ENCODE assay signal across 9 cellular contexts in genomic region chr10:97097154-97097490, GRCh38.
"Had no signal": no experiment of that assay in that cellular context is flagged by ENCODE, and none has a peak within 500 bp of the region (broad histone marks: within the 10 kb centered on the region; RNA-seq: fewer than 3 reads in every experiment).

No MANE protein-coding gene starts in this region.

- H3K36me3 Mint-ChIP-seq: activated naive CD8-positive, alpha-beta T cell treated with anti-CD3 and anti-CD28 coated beads, Interleukin-2, amount 10 ng/mL, durations not matched to agents 7 days and 5 days had no signal

- H3K36me3 ChIP-seq: tibial nerve had no signal

- H3K27ac Mint-ChIP-seq: activated CD4-positive, alpha-beta memory T cell treated with anti-CD3 and anti-CD28 coated beads, Interleukin-2, amount 10 ng/mL, durations not matched to agents 7 days and 5 days; activated naive CD8-positive, alpha-beta T cell treated with anti-CD3 and anti-CD28 coated beads, Interleukin-2, amount 10 ng/mL, durations not matched to agents 7 days and 5 days; dendritic cell treated with granulocyte-macrophage colony-stimulating factor and Interleukin-4, amounts not matched to agents 40 ng/mL and 50 ng/mL, for 4 days had no signal

- H3K4me3 ChIP-seq: tibial nerve had no signal

- H3K4me1 ChIP-seq: parathyroid adenoma had no signal

- H3K9ac ChIP-seq: parathyroid adenoma had no signal

- DNase-seq: activated CD4-positive, alpha-beta memory T cell treated with anti-CD3 and anti-CD28 coated beads, Interleukin-2, amount 10 ng/mL, durations not matched to agents 7 days and 5 days; activated gamma-delta T cell; activated naive CD8-positive, alpha-beta T cell treated with anti-CD3 and anti-CD28 coated beads, Interleukin-2, amount 10 ng/mL, durations not matched to agents 7 days and 5 days; erythroblast; small intestine; T-helper 9 cell had no signal

- H3K79me2 ChIP-seq: parathyroid adenoma had no signal

- H3K9me3 ChIP-seq: tibial nerve had no signal

- H3K9me3 Mint-ChIP-seq: activated CD4-positive, alpha-beta memory T cell treated with anti-CD3 and anti-CD28 coated beads, Interleukin-2, amount 10 ng/mL, durations not matched to agents 7 days and 5 days; activated naive CD8-positive, alpha-beta T cell treated with anti-CD3 and anti-CD28 coated beads, Interleukin-2, amount 10 ng/mL, durations not matched to agents 7 days and 5 days; dendritic cell treated with granulocyte-macrophage colony-stimulating factor and Interleukin-4, amounts not matched to agents 40 ng/mL and 50 ng/mL, for 4 days had no signal

- H3K4me3 Mint-ChIP-seq: activated CD4-positive, alpha-beta memory T cell treated with anti-CD3 and anti-CD28 coated beads, Interleukin-2, amount 10 ng/mL, durations not matched to agents 7 days and 5 days; activated naive CD8-positive, alpha-beta T cell treated with anti-CD3 and anti-CD28 coated beads, Interleukin-2, amount 10 ng/mL, durations not matched to agents 7 days and 5 days; dendritic cell treated with granulocyte-macrophage colony-stimulating factor and Interleukin-4, amounts not matched to agents 40 ng/mL and 50 ng/mL, for 4 days had no signal

- H3K27ac ChIP-seq: parathyroid adenoma, tibial nerve had no signal
